In genomic region chr12:129772463-129773169, GRCh38 we compare ENCODE assay signal across 23 cellular contexts.
DNase-seq lines count a peak whose midpoint lies in the region; ATAC-seq, FAIRE-seq and TF ChIP-seq lines count a peak whose summit lies in the region.
"Had no signal": no experiment of that assay in that cellular context is flagged by ENCODE, and none has a peak within 500 bp of the region (broad histone marks: within the 10 kb centered on the region; RNA-seq: fewer than 3 reads in every experiment).

No MANE protein-coding gene starts in this region.

- POLR2A ChIA-PET in MCF 10A (lab: Yijun Ruan, JAX) = no interaction called here

- H3K36me3 ChIP-seq in mammary epithelial cell (ENCODE audit: insufficient read depth, low read length) = no peaks in the 10 kb centered on the region

- ATAC-seq in HG02571 (IDR thresholded peaks at IDR 0.05; ENCODE audit: unreplicated experiment) = no peak
- ATAC-seq: activated naive CD4-positive, alpha-beta T cell treated with anti-CD3 and anti-CD28 coated beads, Interleukin-2, amount 50 U/mL, for 72 hours; effector memory CD8-positive, alpha-beta T cell; natural killer cell treated with Interleukin-12 subunit alpha and Interleukin-12 subunit beta and Interleukin-15 and Interleukin-18, amount 100 ng/mL, for 72 hours; PC-3; stimulated activated naive CD8-positive, alpha-beta T cell treated with anti-CD3 and anti-CD28 coated beads, Interleukin-15, Interleukin-2, amounts not matched to agents 100 U/mL and 50 U/mL, for 24 hours had no signal

- no peak overlapping the region for H2AFZ ChIP-seq in mammary epithelial cell (ENCODE audit: low read depth, low read length)

- H3K4me3 ChIP-seq in mammary epithelial cell (replicated peaks in 1 of 3; ENCODE audit: insufficient read depth in 1 of 3, low read depth in 2 of 3, low read length in 3 of 3) = no peak overlapping the region
- H3K4me3 ChIP-seq: lung, SK-N-MC had no signal

- no peaks in the 10 kb centered on the region for H3K27me3 ChIP-seq in mammary epithelial cell (ENCODE audit: insufficient read depth, low read length)

- no peaks in the 10 kb centered on the region for H3K27me3 Mint-ChIP-seq in MCF 10A (ENCODE audit: insufficient read depth, unreplicated experiment)

- H3K4me1 ChIP-seq in mammary epithelial cell (ENCODE audit: insufficient read depth, low read length) = no peaks in the 10 kb centered on the region

- intact Hi-C loops in MCF 10A (cut with micrococcal nuclease) (no loop called here), mammary epithelial cell (cut with micrococcal nuclease) (no loop called here)

- no peak overlapping the region for H3K4me2 ChIP-seq in mammary epithelial cell (ENCODE audit: insufficient read depth, low read depth, low read length)
- H3K4me2 ChIP-seq: KMS-11 had no signal

- H3K27ac Mint-ChIP-seq in MCF 10A (ENCODE audit: low read depth, unreplicated experiment) = no peak overlapping the region
- H3K27ac Mint-ChIP-seq: activated naive CD4-positive, alpha-beta T cell treated with anti-CD3 and anti-CD28 coated beads, Interleukin-2, amount 50 U/mL, for 72 hours; effector memory CD8-positive, alpha-beta T cell; natural killer cell treated with Interleukin-12 subunit alpha and Interleukin-12 subunit beta and Interleukin-15 and Interleukin-18, amount 100 ng/mL, for 72 hours had no signal

- TF ChIP-seq CTCF in MCF 10A (IDR thresholded peaks at IDR 0.05; ENCODE audit: unreplicated experiment) = no peak
- TF ChIP-seq CTCF in mammary epithelial cell (conservative IDR thresholded peaks at IDR 0.05 in 1 of 2, IDR thresholded peaks at IDR 0.05 in 1 of 2; ENCODE audit: extremely low read depth in 1 of 2, insufficient read depth in 1 of 2, low read depth in 1 of 2, low read length in 2 of 2) = no peak

- 34% methylated on average over 7 of the region's 8 CpGs for WGBS in mammary epithelial cell (ENCODE audit: low coverage, missing lambda C conversion rate)

- dilution Hi-C loops in mammary epithelial cell (cut with HindIII; ENCODE audit: low sequenced_read_pairs) = no loop called here

- no peaks in the 10 kb centered on the region for H3K79me2 ChIP-seq in mammary epithelial cell (ENCODE audit: insufficient read depth, low read length)

- peak; percentile 47 for DNase-seq in MCF 10A (ENCODE audit: unreplicated experiment)
- DNase-seq in mammary epithelial cell = no peak
- DNase-seq in dedifferentiated amniotic fluid mesenchymal stem cell (ENCODE audit: extremely low spot score) = peak; percentile 53
- peak; percentile 29 for DNase-seq in kidney glomerular epithelial cell (lab: John Stamatoyannopoulos, UW)
- DNase-seq in urothelium cell line (ENCODE audit: low spot score) = peak; percentile 56
- DNase-seq in G401 (ENCODE audit: low spot score) = no peak
- no peak for DNase-seq in SW 1271 (lab: John Stamatoyannopoulos, UW)
- DNase-seq: activated CD4-positive, alpha-beta T cell treated with anti-CD3 and anti-CD28 coated beads, Interleukin-2, amount 50 U/mL, for 1 hour; DMS 273 treated with DMSO at 0.1 percent for 48 hours; effector memory CD8-positive, alpha-beta T cell; NCI-H1092 treated with DMSO at 0.1 percent for 48 hours; NCI-H2081 treated with DMSO at 0.1 percent for 48 hours; NCI-H524 treated with DMSO at 0.1 percent for 48 hours; PC-3; stimulated activated naive CD8-positive, alpha-beta T cell treated with anti-CD3 and anti-CD28 coated beads, Interleukin-15, Interleukin-2, amounts not matched to agents 100 U/mL and 50 U/mL, for 24 hours; trophoblast cell had no signal

- in situ Hi-C loops in mammary epithelial cell (cut with MboI; ENCODE audit: low sequenced_read_pairs in 2 of 2) (no loop called here), G401 (cut with HindIII; ENCODE audit: low sequenced_read_pairs) (no loop called here)

- CTCF ChIA-PET in MCF 10A (lab: Yijun Ruan, JAX) = no interaction called here
- CTCF ChIA-PET in mammary epithelial cell (lab: Charles Lee; ENCODE audit: low non-redundant PET) = no interaction called here

- no peak overlapping the region for H3K4me3 Mint-ChIP-seq in MCF 10A (ENCODE audit: unreplicated experiment)
- H3K4me3 Mint-ChIP-seq: effector memory CD8-positive, alpha-beta T cell; natural killer cell treated with Interleukin-12 subunit alpha and Interleukin-12 subunit beta and Interleukin-15 and Interleukin-18, amount 100 ng/mL, for 72 hours had no signal

- no peaks in the 10 kb centered on the region for H3K36me3 Mint-ChIP-seq in MCF 10A (ENCODE audit: insufficient read depth, unreplicated experiment)
- H3K36me3 Mint-ChIP-seq: natural killer cell treated with Interleukin-12 subunit alpha and Interleukin-12 subunit beta and Interleukin-15 and Interleukin-18, amount 100 ng/mL, for 72 hours had no signal

- H3K9ac ChIP-seq in mammary epithelial cell (ENCODE audit: insufficient read depth, low read length) = no peak overlapping the region
- H3K9ac ChIP-seq: KMS-11 had no signal

- peaks cover 1% of the 10 kb centered on the region for H3K9me3 Mint-ChIP-seq in MCF 10A (ENCODE audit: unreplicated experiment)

- FAIRE-seq in urothelium cell line (lab: Jason Lieb, UNC) = no peak

- no peaks in the 10 kb centered on the region for H3K4me1 Mint-ChIP-seq in MCF 10A (ENCODE audit: insufficient read depth, unreplicated experiment)

- peaks cover 33% of the 10 kb centered on the region for H3K9me3 ChIP-seq in mammary epithelial cell (replicated peaks; ENCODE audit: insufficient read depth, low read length)

- BruUV-seq in MCF 10A (replicated peaks; lab: Mats Ljungman, UMichigan) = no TSS peak
- BruUV-seq in mammary epithelial cell (replicated peaks; lab: Mats Ljungman, UMichigan) = no TSS peak

- no peak overlapping the region for H3K27ac ChIP-seq in mammary epithelial cell (ENCODE audit: insufficient read depth, low read depth, low read length)
- H3K27ac ChIP-seq: 22Rv1, KMS-11, SK-N-MC had no signal

- H4K20me1 ChIP-seq in mammary epithelial cell (ENCODE audit: insufficient read depth, low read length) = no peaks in the 10 kb centered on the region

Comparison
In these comparisons a context has a peak if more than half of its experiments do, and no peak if none do; other contexts are left out.
1. DNase-seq: peak in MCF 10A (single experiment), dedifferentiated amniotic fluid mesenchymal stem cell (single experiment), kidney glomerular epithelial cell (single experiment) and urothelium cell line (single experiment); none in mammary epithelial cell (single experiment), G401 (single experiment) and SW 1271 (0 of 2).